26 cellular contexts compared by ENCODE assay signal in the genomic region with DNA sequence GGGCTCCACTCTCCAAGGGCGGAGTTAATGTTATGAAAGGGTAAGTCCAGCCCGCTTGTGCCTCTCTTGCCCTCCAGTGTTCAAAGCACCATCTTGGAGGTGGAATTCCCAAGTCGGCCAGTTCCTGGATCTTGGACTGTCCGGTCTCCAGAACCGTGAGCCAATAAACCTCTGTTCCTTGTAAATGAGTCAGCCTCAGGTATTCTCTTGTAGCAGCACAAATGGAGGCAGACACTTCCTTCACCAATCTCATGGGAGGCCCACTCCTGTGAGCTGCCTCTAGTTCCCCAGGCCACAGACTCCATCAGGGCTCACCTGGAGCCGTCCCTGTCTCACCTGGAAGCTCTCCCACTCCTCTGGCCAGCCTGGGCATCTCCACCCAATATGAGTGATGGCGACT. TPM values are rescaled to one million over a fixed set of nuclear protein-coding genes. Genes with fewer than 3 reads are reported as not detected.
DNase-seq lines count a peak whose midpoint lies in the region; ATAC-seq, FAIRE-seq and TF ChIP-seq lines count a peak whose summit lies in the region.
"Had no signal": no experiment of that assay in that cellular context is flagged by ENCODE, and none has a peak within 500 bp of the region (broad histone marks: within the 10 kb centered on the region; RNA-seq: fewer than 3 reads in every experiment).

No MANE protein-coding gene starts in this region.

- no peaks in the 10 kb centered on the region for H3K36me3 Mint-ChIP-seq in activated T-helper 17 cell treated with anti-CD3 and anti-CD28 coated beads, Interleukin-2, amount 50 U/mL, for 72 hours (ENCODE audit: low read depth)

- H3K27ac Mint-ChIP-seq in activated T-helper 17 cell treated with anti-CD3 and anti-CD28 coated beads, Interleukin-2, amount 50 U/mL, for 72 hours: peak overlapping the region; percentile 22

- H3K4me1 Mint-ChIP-seq in activated T-helper 17 cell treated with anti-CD3 and anti-CD28 coated beads, Interleukin-2, amount 50 U/mL, for 72 hours: peaks cover 10% of the 10 kb centered on the region

- no peaks in the 10 kb centered on the region for H3K9me3 Mint-ChIP-seq in activated T-helper 17 cell treated with anti-CD3 and anti-CD28 coated beads, Interleukin-2, amount 50 U/mL, for 72 hours
- H3K9me3 Mint-ChIP-seq: CD4-positive, alpha-beta T cell had no signal

- DNase-seq in D341Med (ENCODE audit: low spot score) (peak; percentile 16), mesenteric fat pad (ENCODE audit: low spot score) (peak; percentile 74), gastrocnemius medialis (no peak), NCI-H2171 treated with DMSO at 0.1 percent for 48 hours (lab: John Stamatoyannopoulos, UW) (no peak), adrenal gland (no peak), SW 1271 (lab: John Stamatoyannopoulos, UW) (no peak), GM12892 (ENCODE audit: insufficient read length) (no peak)
- DNase-seq: CD4-positive, alpha-beta T cell; COR-L47; HCEC 1CT; Karpas-422; NCI-H1092; NCI-H1417 treated with DMSO at 0.1 percent for 48 hours; NCI-H1694 treated with DMSO at 0.1 percent for 48 hours; NCI-H2081; NCI-H226; NCI-H524; NCI-H748 treated with DMSO at 0.1 percent for 48 hours; SIG-M5 had no signal

- ATAC-seq in activated T-helper 17 cell treated with anti-CD3 and anti-CD28 coated beads, Interleukin-2, amount 50 U/mL, for 72 hours (replicated peaks): no peak
- peak in 1 of 2 donors; percentile 16 for ATAC-seq in gastrocnemius medialis

- intact Hi-C loops in gastrocnemius medialis (cut with DNase I; ENCODE audit: low total_unique reads): loop anchor here (5.0 kb wide), 1 partner anchor 49 kb away; no protein-coding TSS in a partner anchor
- intact Hi-C loops in adrenal gland (cut with DNase I): no loop called here

- H3K4me3 Mint-ChIP-seq in activated T-helper 17 cell treated with anti-CD3 and anti-CD28 coated beads, Interleukin-2, amount 50 U/mL, for 72 hours: no peak overlapping the region
- H3K4me3 Mint-ChIP-seq: CD4-positive, alpha-beta T cell had no signal

- H3K27me3 Mint-ChIP-seq in activated T-helper 17 cell treated with anti-CD3 and anti-CD28 coated beads, Interleukin-2, amount 50 U/mL, for 72 hours: no peaks in the 10 kb centered on the region
- H3K27me3 Mint-ChIP-seq: CD4-positive, alpha-beta T cell had no signal

- H3K4me1 ChIP-seq in gastrocnemius medialis (peaks cover 13% of the 10 kb centered on the region in 2 donors), adrenal gland (replicated peaks in 1 of 2) (no peaks in the 10 kb centered on the region)
- H3K4me1 ChIP-seq: A549 had no signal

- no peaks in the 10 kb centered on the region for H3K27me3 ChIP-seq in gastrocnemius medialis
- no peaks in the 10 kb centered on the region for H3K27me3 ChIP-seq in adrenal gland
- H3K27me3 ChIP-seq: BLaER1 treated with 17β-estradiol and CSF1 and Interleukin-3, amounts not matched to agents 10 nM and 100 nM had no signal

- peak overlapping the region; percentile 61 to 69 (median 66) for H3K27ac ChIP-seq in gastrocnemius medialis
- H3K27ac ChIP-seq in adrenal gland: no peak overlapping the region
- H3K27ac ChIP-seq: A549; BLaER1 treated with 17β-estradiol and CSF1 and Interleukin-3, amounts not matched to agents 10 nM and 100 nM; SK-N-MC had no signal

- in situ Hi-C loops in gastrocnemius medialis (cut with MboI; ENCODE audit: low sequenced_read_pairs in 4 of 4): no loop called here

- H3K9me3 ChIP-seq in gastrocnemius medialis (no peaks in the 10 kb centered on the region), adrenal gland (replicated peaks in 1 of 3) (no peaks in the 10 kb centered on the region)
- H3K9me3 ChIP-seq: A549; BLaER1 treated with 17β-estradiol and CSF1 and Interleukin-3, amounts not matched to agents 10 nM and 100 nM had no signal

- 93 to 100% (median 95%) methylated on average over 4 to 7 of the region's 7 CpGs for WGBS in adrenal gland, 4 donors

- TF ChIP-seq CTCF in gastrocnemius medialis (IDR thresholded peaks at IDR 0.05 in 4 of 5, conservative IDR thresholded peaks at IDR 0.05 in 1 of 5): no peak
- no peak for TF ChIP-seq CTCF in adrenal gland (IDR thresholded peaks at IDR 0.05)

- no peak for TF ChIP-seq POLR2A in gastrocnemius medialis (IDR thresholded peaks at IDR 0.05)
- TF ChIP-seq POLR2A in adrenal gland (IDR thresholded peaks at IDR 0.05): no peak
- no peak for TF ChIP-seq POLR2A in GM12892 (IDR thresholded peaks at IDR 0.05; ENCODE audit: low read depth, low read length)

- no peak overlapping the region for H3K4me3 ChIP-seq in gastrocnemius medialis
- no peak overlapping the region for H3K4me3 ChIP-seq in adrenal gland
- H3K4me3 ChIP-seq: A549; BLaER1 treated with 17β-estradiol and CSF1 and Interleukin-3, amounts not matched to agents 10 nM and 100 nM; SK-N-MC had no signal

- H3K36me3 ChIP-seq in gastrocnemius medialis: no peaks in the 10 kb centered on the region
- no peaks in the 10 kb centered on the region for H3K36me3 ChIP-seq in adrenal gland (replicated peaks in 1 of 2)

- FAIRE-seq in GM12892 (lab: Jason Lieb, UNC): no peak
- FAIRE-seq: A549, G401.6, H1, RCC 7860 had no signal

RNA-seq across cellular contexts. Expression of gene IBA57, which starts 15.5 kb away (rescaled TPM):
- total RNA-seq in activated T-helper 17 cell treated with anti-CD3 and anti-CD28 coated beads, Interleukin-2, amount 50 U/mL, for 72 hours: 1 to 10 TPM; 6.6 to 8.8 TPM
- total RNA-seq in mesenteric fat pad (7.5 TPM), gastrocnemius medialis (10 to 100 TPM in 3 of 4 donors, 1 to 10 TPM in 1; 4.9 to 15.7 (median 12.3) TPM), adrenal gland (10 to 100 TPM; 10.7 to 40.6 (median 17.8) TPM)
- 1 to 10 TPM; 1.4 to 3.8 (median 2.9) TPM for polyA plus RNA-seq in adrenal gland
- 1.2 TPM for polyA plus RNA-seq in GM12892 (2012; ENCODE audit: missing spikeins)

RNA-seq across cellular contexts. Expression of gene OBSCN, which starts 26.7 kb away (rescaled TPM):
- total RNA-seq in activated T-helper 17 cell treated with anti-CD3 and anti-CD28 coated beads, Interleukin-2, amount 50 U/mL, for 72 hours: 10 to 100 TPM; 10.8 to 60.0 TPM
- total RNA-seq in mesenteric fat pad (3.7 TPM), gastrocnemius medialis (1,000 to 10,000 TPM in 2 of 4 donors, 100 to 1,000 TPM in 2; 798 to 1,571 (median 1,162) TPM), adrenal gland (10 to 100 TPM in 1 of 8 donors, 1 to 10 TPM in 7; 2.5 to 10.2 (median 6.7) TPM)
- 10 to 100 TPM in 1 of 3 donors, 1 to 10 TPM in 1, under 1 TPM in 1; 0.90 to 18.0 (median 6.3) TPM for polyA plus RNA-seq in adrenal gland
- polyA plus RNA-seq in GM12892 (2012; ENCODE audit: missing spikeins): not detected

RNA-seq across cellular contexts. Expression of gene GJC2, which starts 31.4 kb away (rescaled TPM):
- under 1 TPM; 0.43 to 0.61 TPM for total RNA-seq in activated T-helper 17 cell treated with anti-CD3 and anti-CD28 coated beads, Interleukin-2, amount 50 U/mL, for 72 hours
- 2.6 TPM for total RNA-seq in mesenteric fat pad
- under 1 TPM in 2 of 4 donors, not detected in 2; 0.26 to 0.64 TPM for total RNA-seq in gastrocnemius medialis
- total RNA-seq in adrenal gland: 1 to 10 TPM in 7 of 8 donors, under 1 TPM in 1; 0.87 to 4.1 (median 1.3) TPM
- 1 to 10 TPM in 2 of 3 donors, under 1 TPM in 1; 0.05 to 2.1 (median 1.8) TPM for polyA plus RNA-seq in adrenal gland
- 0.11 TPM for polyA plus RNA-seq in GM12892 (2012; ENCODE audit: missing spikeins)

RNA-seq across cellular contexts. Expression of gene GUK1, which starts 41.0 kb away (rescaled TPM):
- total RNA-seq in activated T-helper 17 cell treated with anti-CD3 and anti-CD28 coated beads, Interleukin-2, amount 50 U/mL, for 72 hours: 100 to 1,000 TPM; 284 to 285 TPM
- total RNA-seq in mesenteric fat pad: 220 TPM
- total RNA-seq in gastrocnemius medialis: 100 to 1,000 TPM; 161 to 230 (median 183) TPM
- 100 to 1,000 TPM; 162 to 427 (median 236) TPM for total RNA-seq in adrenal gland
- polyA plus RNA-seq in adrenal gland: 100 to 1,000 TPM in 2 of 3 donors, 10 to 100 TPM in 1; 42.3 to 414 (median 388) TPM
- 109 TPM for polyA plus RNA-seq in GM12892 (2012; ENCODE audit: missing spikeins)

Comparison
In these comparisons a context has a peak if more than half of its experiments do, and no peak if none do; other contexts are left out.
1. DNase-seq: peak in D341Med (single experiment) and mesenteric fat pad (single experiment); none in gastrocnemius medialis (0 of 2), NCI-H2171 treated with DMSO at 0.1 percent for 48 hours (single experiment), adrenal gland (0 of 7), SW 1271 (0 of 2) and GM12892 (single experiment).
2. H3K27ac ChIP-seq: peak in gastrocnemius medialis (4 of 4); none in adrenal gland (0 of 5).
3. RNA of gene OBSCN, which starts 26.7 kb away (total RNA-seq): 798 to 1,571 TPM in gastrocnemius medialis; 10.8 to 60.0 TPM in activated T-helper 17 cell treated with anti-CD3 and anti-CD28 coated beads, Interleukin-2, amount 50 U/mL, for 72 hours, 2.5 to 10.2 TPM in adrenal gland and 3.7 TPM in mesenteric fat pad (single experiment); every median in the first group is over 10 times any median in the second.